In genomic region chr2:112939425-112939824, GRCh38 we compare ENCODE assay signal across 32 cellular contexts. TPM values are rescaled to one million over a fixed set of nuclear protein-coding genes. Genes with fewer than 3 reads are reported as not detected.
"Had no signal": no experiment of that assay in that cellular context is flagged by ENCODE, and none has a peak within 500 bp of the region (broad histone marks: within the 10 kb centered on the region; RNA-seq: fewer than 3 reads in every experiment).

No MANE protein-coding gene starts in this region.

- H3K27me3 ChIP-seq: esophagus muscularis mucosa, foreskin keratinocyte, gastroesophageal sphincter, left lung, right atrium auricular region, sigmoid colon, spleen, tibial nerve, upper lobe of left lung, vagina had no signal

- DNase-seq: dermis blood vessel endothelial cell; heart right ventricle; hypothalamus; islet precursor cell; left lung; mucosa of descending colon; naive thymus-derived CD4-positive, alpha-beta T cell; sigmoid colon; spleen; stimulated activated CD4-positive, alpha-beta T cell treated with anti-CD3 and anti-CD28 coated beads, Interleukin-4, amount 100 ng/mL, for 4 hours; stimulated activated naive CD8-positive, alpha-beta T cell treated with anti-CD3 and anti-CD28 coated beads, Interleukin-15, Interleukin-2, amounts not matched to agents 100 U/mL and 50 U/mL, for 24 hours; upper lobe of left lung had no signal

- H3K4me1 ChIP-seq: foreskin keratinocyte, gastroesophageal sphincter, heart right ventricle, left lung, neural progenitor cell, parathyroid adenoma, right atrium auricular region, spleen, tibial nerve, vagina had no signal

- H3K4me3 ChIP-seq: coronary artery, esophagus muscularis mucosa, gastroesophageal sphincter, heart right ventricle, left lung, mucosa of descending colon, neural progenitor cell, right atrium auricular region, sigmoid colon, spleen, thoracic aorta, tibial nerve, upper lobe of left lung, vagina had no signal

- H3K4me2 ChIP-seq: neural progenitor cell had no signal

- H3K36me3 ChIP-seq: esophagus muscularis mucosa, gastroesophageal sphincter, heart right ventricle, left lung, neural progenitor cell, right atrium auricular region, sigmoid colon, spleen, thoracic aorta, tibial nerve, upper lobe of left lung, vagina had no signal

- H2AFZ ChIP-seq: neural progenitor cell, parathyroid adenoma had no signal

- H3K9me3 ChIP-seq: esophagus muscularis mucosa, gastroesophageal sphincter, left lung, mucosa of descending colon, sigmoid colon, spleen, thoracic aorta, tibial nerve, upper lobe of left lung, vagina had no signal

- H3K79me2 ChIP-seq: parathyroid adenoma had no signal

- ATAC-seq: foreskin keratinocyte; gastroesophageal sphincter; heart right ventricle; left lung; mucosa of descending colon; stimulated activated memory B cell treated with anti-CD40 and anti-IgM and Interleukin-4, amounts not matched to agents 10 μg/mL and 1 μg/mL and 100 μg/mL, for 72 hours; stimulated activated naive CD8-positive, alpha-beta T cell treated with anti-CD3 and anti-CD28 coated beads, Interleukin-15, Interleukin-2, amounts not matched to agents 100 U/mL and 50 U/mL, for 24 hours had no signal

- H3K27ac ChIP-seq: coronary artery, esophagus muscularis mucosa, foreskin keratinocyte, gastroesophageal sphincter, heart right ventricle, left lung, neural progenitor cell, parathyroid adenoma, right atrium auricular region, sigmoid colon, spleen, thoracic aorta, tibial nerve, upper lobe of left lung, vagina had no signal

- H3K9ac ChIP-seq: neural progenitor cell, parathyroid adenoma had no signal

RNA-seq across cellular contexts. Expression of gene IL37, which starts 28.5 kb away (rescaled TPM):
- total RNA-seq: dermis blood vessel endothelial cell; endothelial cell of umbilical vein; epithelial cell of proximal tubule; esophagus muscularis mucosa; fibroblast of lung; gastroesophageal sphincter; heart right ventricle; lung microvascular endothelial cell; mesothelial cell of epicardium; naive thymus-derived CD4-positive, alpha-beta T cell; osteoblast; progenitor cell of endocrine pancreas; right atrium auricular region; sigmoid colon; skeletal muscle tissue; spleen; thoracic aorta; tibial nerve; vagina had no signal
- polyA plus RNA-seq: endothelial cell of umbilical vein; fibroblast of lung; heart right ventricle; immature natural killer cell; naive thymus-derived CD4-positive, alpha-beta T cell; spleen had no signal

RNA-seq across cellular contexts. Expression of gene IL36G, which starts 38.4 kb away (rescaled TPM):
- total RNA-seq: dermis blood vessel endothelial cell; endothelial cell of umbilical vein; epithelial cell of proximal tubule; esophagus muscularis mucosa; fibroblast of lung; heart right ventricle; left lung; lung microvascular endothelial cell; mesothelial cell of epicardium; mucosa of descending colon; naive thymus-derived CD4-positive, alpha-beta T cell; osteoblast; progenitor cell of endocrine pancreas; right atrium auricular region; sigmoid colon; skeletal muscle tissue; spleen; thoracic aorta; tibial nerve; upper lobe of left lung; vagina had no signal
- polyA plus RNA-seq: endothelial cell of umbilical vein; fibroblast of lung; heart right ventricle; immature natural killer cell; naive thymus-derived CD4-positive, alpha-beta T cell had no signal
